Comparison of ENCODE assay signal across 12 cellular contexts in genomic region chr2:204315236-204315662, GRCh38.
DNase-seq lines count a peak whose midpoint lies in the region; ATAC-seq, FAIRE-seq and TF ChIP-seq lines count a peak whose summit lies in the region.
"Had no signal": no experiment of that assay in that cellular context is flagged by ENCODE, and none has a peak within 500 bp of the region (broad histone marks: within the 10 kb centered on the region; RNA-seq: fewer than 3 reads in every experiment).

No MANE protein-coding gene starts in this region.

- H3K27ac Mint-ChIP-seq in nephron, result peak overlapping the region; percentile 29 to 78 (median 64)

- no peaks in the 10 kb centered on the region for H3K9me3 Mint-ChIP-seq in nephron

- ATAC-seq in HG02678 (IDR thresholded peaks at IDR 0.05; ENCODE audit: unreplicated experiment), result no peak

- H2BK20ac ChIP-seq in H1 (ENCODE audit: low read length), result no peak overlapping the region; the same call in 1 of the 2 replicates

- no peaks in the 10 kb centered on the region for H3K36me3 Mint-ChIP-seq in nephron (ENCODE audit: low read depth)

- H3K4ac ChIP-seq in H1 (replicated peaks; ENCODE audit: insufficient read length, low read depth, low read length), result no peak overlapping the region

- peak overlapping the region; percentile 51; the same call in 1 of the 2 replicates for H2BK15ac ChIP-seq in H1 (ENCODE audit: low read length)

- H3K4me3 Mint-ChIP-seq in nephron, result peak overlapping the region in 2 of 3 experiments; percentile 5 to 20

- H3K4me3 ChIP-seq in H1 (ENCODE audit: extremely low read depth in 1 of 4, insufficient read depth in 2 of 4, low read depth in 3 of 4, low read length in 4 of 4), result no peak overlapping the region

- H3K27ac ChIP-seq in H1 (ENCODE audit: low read depth, low read length), result no peak overlapping the region
- H3K27ac ChIP-seq: foreskin keratinocyte had no signal

- TF ChIP-seq CTCF in H1 (IDR thresholded peaks at IDR 0.05; ENCODE audit: control extremely low read depth in 1 of 3, insufficient read depth in 1 of 3, low read depth in 1 of 3, low read length in 3 of 3) (no peak), nephron (IDR thresholded peaks at IDR 0.05; ENCODE audit: unreplicated experiment in 3 of 3) (no peak)

- H4K8ac ChIP-seq in H1 (ENCODE audit: extremely low read depth, insufficient read depth, low read length), result no peak overlapping the region

- H3K18ac ChIP-seq in H1 (ENCODE audit: extremely low read depth, low read length), result no peak overlapping the region

- peaks cover 25% of the 10 kb centered on the region for H3K4me1 Mint-ChIP-seq in nephron

- H2BK5ac ChIP-seq in H1 (ENCODE audit: low read depth, low read length), result no peak overlapping the region

- no peaks in the 10 kb centered on the region for H3K27me3 ChIP-seq in H1 (replicated peaks in 1 of 4; ENCODE audit: control insufficient read depth in 3 of 4, extremely low read depth in 1 of 4, insufficient read depth in 3 of 4, low read length in 3 of 4)

- peak overlapping the region; percentile 0; the same call in 1 of the 2 replicates for H2BK12ac ChIP-seq in H1 (ENCODE audit: low read depth, low read length)

- no peaks in the 10 kb centered on the region for H3K79me1 ChIP-seq in H1 (ENCODE audit: low read depth, low read length)

- H3K4me1 ChIP-seq in H1 (replicated peaks in 1 of 4; ENCODE audit: control insufficient read depth in 3 of 4, insufficient read depth in 4 of 4, low read length in 3 of 4), result peaks cover 2 to 23% (median 12%) of the 10 kb centered on the region in 4 experiments; a peak in 6 of 7 replicates
- H3K4me1 ChIP-seq: foreskin keratinocyte had no signal

- H3K9ac ChIP-seq in H1 (replicated peaks in 1 of 4; ENCODE audit: extremely low read depth in 1 of 4, low read depth in 3 of 4, low read length in 3 of 4), result no peak overlapping the region

- TF ChIP-seq POLR2A in H1 (IDR thresholded peaks at IDR 0.05; ENCODE audit: control extremely low read depth in 1 of 2, low read depth in 2 of 2, low read length in 2 of 2), result no peak

- FAIRE-seq in H1 (lab: Jason Lieb, UNC), result no peak

- H2AK5ac ChIP-seq in H1 (ENCODE audit: low read depth, low read length), result peak overlapping the region; percentile 49; the same call in 1 of the 2 replicates

- no peak overlapping the region for H4K91ac ChIP-seq in H1 (replicated peaks; ENCODE audit: insufficient read length, low read length)

- no peak overlapping the region for H3K4me2 ChIP-seq in H1 (ENCODE audit: insufficient read depth in 1 of 2, low read depth in 2 of 2, low read length in 2 of 2)

- H4K5ac ChIP-seq in H1 (ENCODE audit: insufficient read length, low read depth, low read length), result no peak overlapping the region

- H3K79me2 ChIP-seq in H1 (ENCODE audit: control insufficient read depth in 1 of 2, insufficient read depth in 2 of 2, low read length in 2 of 2), result no peaks in the 10 kb centered on the region

- no peak for TF ChIP-seq RAD21 in H1 (IDR thresholded peaks at IDR 0.05 in 1 of 2, conservative IDR thresholded peaks at IDR 0.05 in 1 of 2; ENCODE audit: low read depth in 2 of 2, low read length in 2 of 2)

- POLR2A ChIA-PET in H1 (lab: Charles Lee; ENCODE audit: partially characterized antibody), result no interaction called here

- no peak overlapping the region for H3K56ac ChIP-seq in H1 (replicated peaks; ENCODE audit: insufficient read length, low read depth, low read length)

- H3K9me3 ChIP-seq in H1 (ENCODE audit: insufficient read depth in 2 of 2, low read depth in 1 of 2, low read length in 1 of 2), result no peaks in the 10 kb centered on the region

- CTCF ChIA-PET in H1 (lab: Charles Lee; ENCODE audit: partially characterized antibody), result no interaction called here

- H3K36me3 ChIP-seq in H1 (ENCODE audit: control insufficient read depth in 2 of 4, insufficient read depth in 4 of 4, low read length in 3 of 4), result no peaks in the 10 kb centered on the region

- H3K23ac ChIP-seq in H1 (ENCODE audit: insufficient read length), result no peak overlapping the region

- H2BK120ac ChIP-seq in H1 (replicated peaks; ENCODE audit: low read depth, low read length), result no peak overlapping the region

- H3K23me2 ChIP-seq in H1 (ENCODE audit: low read depth, low read length), result no peaks in the 10 kb centered on the region

- WGBS in H1 (ENCODE audit: extremely low coverage in 1 of 2, insufficient coverage in 1 of 2, insufficient read length in 1 of 2, insufficient replicate concordance in 2 of 2, low coverage in 1 of 2, low lambda C conversion rate in 2 of 2, missing lambda C conversion rate in 1 of 2), 2 experiments, result 92% methylated on average over 13 of the region's 13 CpGs; no CpG with 5 or more reads in 1 of the 2 experiments

- DNase-seq in ACHN (peak; percentile 74), NCI-H1694 (lab: John Stamatoyannopoulos, UW) (peak; percentile 48), H1 (ENCODE audit: low read depth in 1 of 2, low spot score in 2 of 2) (no peak), SIG-M5 (lab: John Stamatoyannopoulos, UW) (no peak), T-helper 2 cell (no peak)
- no peak for DNase-seq in activated T-cell treated with anti-CD3 and anti-CD28 coated beads, Interleukin-2, amount 50 U/mL, for 48 hours
- DNase-seq: activated CD4-positive, alpha-beta T cell treated with anti-CD3 and anti-CD28 coated beads for 4 hours; foreskin keratinocyte; MV-4-11; SHP77 treated with DMSO at 0.1 percent for 48 hours had no signal

- H4K20me1 ChIP-seq in H1 (replicated peaks in 1 of 2; ENCODE audit: control insufficient read depth in 1 of 2, insufficient read depth in 2 of 2, low read length in 2 of 2), result no peaks in the 10 kb centered on the region

- TF ChIP-seq EP300 in H1 (IDR thresholded peaks at IDR 0.05; ENCODE audit: borderline replicate concordance in 1 of 2, low read depth in 2 of 2, low read length in 2 of 2), result no peak

- H2AFZ ChIP-seq in H1 (ENCODE audit: low read length), result no peak overlapping the region

- no peak overlapping the region for H3K14ac ChIP-seq in H1 (ENCODE audit: insufficient read length)

- in situ Hi-C loops in ACHN (cut with HindIII; ENCODE audit: low pct_ligation_motif_present, low pct_unique_long_range_greater_than_20kb, low sequenced_read_pairs), result no loop called here

- peaks cover 12% of the 10 kb centered on the region for H3K27me3 Mint-ChIP-seq in nephron (ENCODE audit: low read depth)

TF ChIP-seq in H1, 55 proteins besides CTCF, POLR2A, EP300 and RAD21:
- no peak for TF ChIP-seq JUN (IDR thresholded peaks at IDR 0.05; ENCODE audit: low read depth, low read length)
- TF ChIP-seq GABPA (IDR thresholded peaks at IDR 0.05; ENCODE audit: borderline replicate concordance, insufficient read depth, low read length), result no peak
- no peak for TF ChIP-seq POU5F1 (IDR thresholded peaks at IDR 0.05; ENCODE audit: low read depth, low read length)
- no peak for TF ChIP-seq SIX5 (IDR thresholded peaks at IDR 0.05; ENCODE audit: low read depth, low read length)
- TF ChIP-seq SP1 (IDR thresholded peaks at IDR 0.05; ENCODE audit: low read depth, low read length), result no peak
- no peak for TF ChIP-seq ATF3 (IDR thresholded peaks at IDR 0.05; ENCODE audit: insufficient read depth, low read depth, low read length)

Comparison
In these comparisons a context has a peak if more than half of its experiments do, and no peak if none do; other contexts are left out.
1. DNase-seq: peak in ACHN (single experiment) and NCI-H1694 (single experiment); none in H1 (0 of 2), activated T-cell treated with anti-CD3 and anti-CD28 coated beads, Interleukin-2, amount 50 U/mL, for 48 hours (0 of 2), SIG-M5 (single experiment) and T-helper 2 cell (0 of 5).